10 cellular contexts compared by ENCODE assay signal in genomic region chr4:1718095-1718850, GRCh38. TPM values are rescaled to one million over a fixed set of nuclear protein-coding genes. Genes with fewer than 3 reads are reported as not detected.
DNase-seq lines count a peak whose midpoint lies in the region; ATAC-seq, FAIRE-seq and TF ChIP-seq lines count a peak whose summit lies in the region.
"Had no signal": no experiment of that assay in that cellular context is flagged by ENCODE, and none has a peak within 500 bp of the region (broad histone marks: within the 10 kb centered on the region; RNA-seq: fewer than 3 reads in every experiment).

No MANE protein-coding gene starts in this region.

- peak overlapping the region; percentile 53 for H3K27ac Mint-ChIP-seq in osteocyte (ENCODE audit: unreplicated experiment)

- H3K27me3 ChIP-seq in Karpas-422 (ENCODE audit: low read length) (no peaks in the 10 kb centered on the region), body of pancreas (no peaks in the 10 kb centered on the region)

- H3K36me3 ChIP-seq in Karpas-422 (ENCODE audit: insufficient read depth, low read length) = peaks cover 2% of the 10 kb centered on the region; the same call in 1 of the 2 replicates
- no peaks in the 10 kb centered on the region for H3K36me3 ChIP-seq in body of pancreas (replicated peaks in 1 of 2; ENCODE audit: insufficient read depth in 1 of 2, low read depth in 2 of 2)

- H3K4me3 ChIP-seq in Karpas-422 (ENCODE audit: low read length) = 0 out of 2 replicates have a peak overlapping the region, but pooled peaks have one; percentile 18
- no peak overlapping the region for H3K4me3 ChIP-seq in body of pancreas

- peak; percentile 19 to 39 (median 30) for TF ChIP-seq POLR2A in body of pancreas (IDR thresholded peaks at IDR 0.05)
- TF ChIP-seq POLR2A in H54 (IDR thresholded peaks at IDR 0.05; ENCODE audit: low read depth, low read length) = no peak

- peak overlapping the region; percentile 87 for H3K4me3 Mint-ChIP-seq in osteocyte (ENCODE audit: unreplicated experiment)

- intact Hi-C loops in body of pancreas (cut with DNase I) = no loop called here

- FAIRE-seq in H54 (lab: Jason Lieb, UNC) = no peak
- FAIRE-seq: colon had no signal

- no peak for TF ChIP-seq CTCF in body of pancreas (IDR thresholded peaks at IDR 0.05)
- TF ChIP-seq CTCF in osteocyte (IDR thresholded peaks at IDR 0.05) = no peak

- ATAC-seq in body of pancreas = peak; percentile 6

- 30 to 33% methylated on average over 12 to 28 of the region's 31 CpGs for WGBS in body of pancreas, 2 donors

- no peak overlapping the region for H3K9ac ChIP-seq in Karpas-422 (ENCODE audit: low read length)

- DNase-seq in DMS53 (lab: John Stamatoyannopoulos, UW) (peak; percentile 58), DMS53 treated with DMSO at 0.1 percent for 48 hours (lab: John Stamatoyannopoulos, UW; ENCODE audit: unreplicated experiment) (no peak), Karpas-422 (no peak), body of pancreas (peak; percentile 74 to 90 (median 88)), osteocyte (ENCODE audit: extremely low spot score, unreplicated experiment) (no peak), NCI-H1092 (lab: John Stamatoyannopoulos, UW) (no peak), H54 (ENCODE audit: insufficient read length, low spot score) (no peak), NCI-H1417 treated with DMSO at 0.1 percent for 48 hours (lab: John Stamatoyannopoulos, UW) (no peak)
- DNase-seq: 8988T had no signal

- no peaks in the 10 kb centered on the region for H3K27me3 Mint-ChIP-seq in osteocyte (ENCODE audit: unreplicated experiment)

- H3K4me1 Mint-ChIP-seq in osteocyte (ENCODE audit: unreplicated experiment) = peaks cover 36% of the 10 kb centered on the region

- peaks cover 69% of the 10 kb centered on the region for H3K4me1 ChIP-seq in Karpas-422 (ENCODE audit: low read length)
- peaks cover 78% of the 10 kb centered on the region for H3K4me1 ChIP-seq in body of pancreas

- peak overlapping the region; percentile 96 for H3K4me2 ChIP-seq in Karpas-422 (ENCODE audit: low read depth, low read length, poor library complexity, severe bottlenecking)

- H3K36me3 Mint-ChIP-seq in osteocyte (ENCODE audit: unreplicated experiment) = peaks cover 3% of the 10 kb centered on the region

- peaks cover 51% of the 10 kb centered on the region for H4K20me1 ChIP-seq in Karpas-422 (ENCODE audit: insufficient read depth, low read depth, low read length)

- H3K79me2 ChIP-seq in Karpas-422 (ENCODE audit: low read length) = peaks cover 82% of the 10 kb centered on the region

- H3K9me3 ChIP-seq in Karpas-422 (ENCODE audit: low read length) = no peaks in the 10 kb centered on the region
- H3K9me3 ChIP-seq in body of pancreas = no peaks in the 10 kb centered on the region

- H3K9me2 ChIP-seq in Karpas-422 (replicated peaks; ENCODE audit: insufficient read depth, low read length) = no peaks in the 10 kb centered on the region

- H2AFZ ChIP-seq in Karpas-422 (ENCODE audit: low read length) = no peak overlapping the region

- peak overlapping the region; percentile 87 for H3K27ac ChIP-seq in Karpas-422 (ENCODE audit: low read length)
- peak overlapping the region; percentile 68 to 97 (median 85) for H3K27ac ChIP-seq in body of pancreas

- no peaks in the 10 kb centered on the region for H3K9me3 Mint-ChIP-seq in osteocyte (ENCODE audit: unreplicated experiment)

RNA-seq across cellular contexts. Expression of gene TMEM129, which starts 2.9 kb away (rescaled TPM):
- 21.8 and 39.4 TPM in 2 replicates for total RNA-seq in Karpas-422 (2014; rRNA removed; shearing (Covaris generic); ENCODE audit: low replicate concordance)
- total RNA-seq in body of pancreas (10 to 100 TPM; 26.7 to 53.1 TPM), osteocyte (48.8 and 53.6 TPM in 2 replicates)

RNA-seq across cellular contexts. Expression of gene TACC3, which starts 3.0 kb away (rescaled TPM):
- 22.0 and 37.6 TPM in 2 replicates for total RNA-seq in Karpas-422 (2014; rRNA removed; shearing (Covaris generic); ENCODE audit: low replicate concordance)
- total RNA-seq in body of pancreas (1 to 10 TPM; 5.7 to 8.9 TPM), osteocyte (22.3 and 23.6 TPM in 2 replicates)

RNA-seq across cellular contexts. Expression of gene SLBP, which starts 6.2 kb away (rescaled TPM):
- 82.1 and 92.4 TPM in 2 replicates for total RNA-seq in Karpas-422 (2014; rRNA removed; shearing (Covaris generic); ENCODE audit: low replicate concordance)
- total RNA-seq in body of pancreas = 10 to 100 TPM; 23.7 to 26.2 TPM
- total RNA-seq in osteocyte = 49.1 and 50.4 TPM in 2 replicates

RNA-seq across cellular contexts. Expression of gene FAM53A, which starts 34.2 kb away (rescaled TPM):
- 1.5 and 3.6 TPM in 2 replicates for total RNA-seq in Karpas-422 (2014; rRNA removed; shearing (Covaris generic); ENCODE audit: low replicate concordance)
- total RNA-seq in body of pancreas = 1 to 10 TPM in 1 of 2 donors, under 1 TPM in 1; 0.66 to 2.3 TPM
- 6.2 and 9.5 TPM in 2 replicates for total RNA-seq in osteocyte

Comparison
In these comparisons a context has a peak if more than half of its experiments do, and no peak if none do; other contexts are left out.
1. DNase-seq: peak in DMS53 (single experiment) and body of pancreas (4 of 4); none in DMS53 treated with DMSO at 0.1 percent for 48 hours (single experiment), Karpas-422 (single experiment), osteocyte (single experiment), NCI-H1092 (single experiment), H54 (single experiment) and NCI-H1417 treated with DMSO at 0.1 percent for 48 hours (single experiment).